Comparison of ENCODE assay signal across 14 cellular contexts in genomic region chr2:165440367-165440766, GRCh38. TPM values are rescaled to one million over a fixed set of nuclear protein-coding genes. Genes with fewer than 3 reads are reported as not detected.
DNase-seq lines count a peak whose midpoint lies in the region; ATAC-seq, FAIRE-seq and TF ChIP-seq lines count a peak whose summit lies in the region.
"Had no signal": no experiment of that assay in that cellular context is flagged by ENCODE, and none has a peak within 500 bp of the region (broad histone marks: within the 10 kb centered on the region; RNA-seq: fewer than 3 reads in every experiment).

No MANE protein-coding gene starts in this region.

- H3K36me3 ChIP-seq in HepG2 (replicated peaks in 1 of 2; ENCODE audit: control insufficient read depth in 1 of 2, insufficient read depth in 2 of 2, low read length in 2 of 2) (no peaks in the 10 kb centered on the region), right lobe of liver (no peaks in the 10 kb centered on the region), uterus (no peaks in the 10 kb centered on the region)
- H3K36me3 ChIP-seq: BLaER1 treated with 17β-estradiol and CSF1 and Interleukin-3, amounts not matched to agents 10 nM and 100 nM; thyroid gland had no signal

- no peak for TF ChIP-seq EP300 in HepG2 (IDR thresholded peaks at IDR 0.05; ENCODE audit: low read depth in 2 of 2, low read length in 2 of 2)
- no peak for TF ChIP-seq EP300 in HepG2 (CRISPR knock-in tag; IDR thresholded peaks at IDR 0.05; ENCODE audit: borderline replicate concordance)

- H3K4me3 Mint-ChIP-seq in MCF 10A (ENCODE audit: unreplicated experiment), result no peak overlapping the region
- H3K4me3 Mint-ChIP-seq: activated naive CD4-positive, alpha-beta T cell treated with anti-CD3 and anti-CD28 coated beads, Interleukin-2, amount 50 U/mL, for 24 hours had no signal

- H3K4me1 Mint-ChIP-seq in MCF 10A (ENCODE audit: insufficient read depth, unreplicated experiment), result no peaks in the 10 kb centered on the region

- H3K27me3 Mint-ChIP-seq in MCF 10A (ENCODE audit: insufficient read depth, unreplicated experiment), result peaks cover 25% of the 10 kb centered on the region

- BruUV-seq in HepG2 (replicated peaks; lab: Mats Ljungman, UMichigan) (no TSS peak), MCF 10A (replicated peaks; lab: Mats Ljungman, UMichigan) (no TSS peak)

- no peak overlapping the region for H3K9ac ChIP-seq in HepG2 (ENCODE audit: insufficient read depth, low read depth, low read length)
- H3K9ac ChIP-seq: BLaER1 treated with 17β-estradiol and CSF1 and Interleukin-3, amounts not matched to agents 10 nM and 100 nM had no signal

- H3K9me3 ChIP-seq in HepG2 (ENCODE audit: low read length) (no peaks in the 10 kb centered on the region), right lobe of liver (no peaks in the 10 kb centered on the region), uterus (no peaks in the 10 kb centered on the region)
- H3K9me3 ChIP-seq: thyroid gland had no signal

- TF ChIP-seq CTCF in HepG2 (CRISPR knock-in tag; IDR thresholded peaks at IDR 0.05) (no peak), right lobe of liver (IDR thresholded peaks at IDR 0.05) (no peak), uterus (IDR thresholded peaks at IDR 0.05) (no peak), MCF 10A (IDR thresholded peaks at IDR 0.05; ENCODE audit: unreplicated experiment) (no peak)

- no peak overlapping the region for H3K27ac Mint-ChIP-seq in MCF 10A (ENCODE audit: low read depth, unreplicated experiment)
- H3K27ac Mint-ChIP-seq: activated naive CD4-positive, alpha-beta T cell treated with anti-CD3 and anti-CD28 coated beads, Interleukin-2, amount 50 U/mL, for 24 hours had no signal

- H2AFZ ChIP-seq in HepG2 (ENCODE audit: low read length), result no peak overlapping the region

- H3K27ac ChIP-seq in HepG2 (ENCODE audit: extremely low read length, insufficient read depth, low read length) (no peak overlapping the region), right lobe of liver (no peak overlapping the region), uterus (peak overlapping the region; percentile 1 to 13)
- H3K27ac ChIP-seq: BLaER1 treated with 17β-estradiol and CSF1 and Interleukin-3, amounts not matched to agents 10 nM and 100 nM; thyroid gland had no signal

- H3K79me2 ChIP-seq in HepG2 (ENCODE audit: insufficient read depth, low read length), result no peaks in the 10 kb centered on the region

- H3K4me3 ChIP-seq in HepG2 (replicated peaks in 1 of 3; ENCODE audit: insufficient read depth in 1 of 3, low read depth in 2 of 3, low read length in 3 of 3), result no peak overlapping the region
- H3K4me3 ChIP-seq in right lobe of liver, result no peak overlapping the region
- no peak overlapping the region for H3K4me3 ChIP-seq in uterus
- H3K4me3 ChIP-seq: BLaER1 treated with 17β-estradiol and CSF1 and Interleukin-3, amounts not matched to agents 10 nM and 100 nM; thyroid gland had no signal

- H3K27me3 ChIP-seq in HepG2 (ENCODE audit: control insufficient read depth in 1 of 2, insufficient read depth in 2 of 2, low read length in 2 of 2), result no peaks in the 10 kb centered on the region
- no peaks in the 10 kb centered on the region for H3K27me3 ChIP-seq in right lobe of liver
- H3K27me3 ChIP-seq in uterus, result no peaks in the 10 kb centered on the region
- H3K27me3 ChIP-seq: BLaER1 treated with 17β-estradiol and CSF1 and Interleukin-3, amounts not matched to agents 10 nM and 100 nM; thyroid gland had no signal

- no peak for TF ChIP-seq RAD21 in HepG2 (CRISPR knock-in tag; IDR thresholded peaks at IDR 0.05)

- H4K20me1 ChIP-seq in HepG2 (ENCODE audit: insufficient read depth, low read length), result no peaks in the 10 kb centered on the region
- H4K20me1 ChIP-seq: BLaER1 treated with 17β-estradiol and CSF1 and Interleukin-3, amounts not matched to agents 10 nM and 100 nM had no signal

- CTCF ChIA-PET in HepG2 (lab: Yijun Ruan, JAX; ENCODE audit: low intra/inter-chr PET ratio, low total read pairs), result no interaction called here
- CTCF ChIA-PET in MCF 10A (lab: Yijun Ruan, JAX), result interaction anchor here (0.6 kb wide), 1 partner anchor 13 kb away, joined by 3 read pairs; no protein-coding TSS in a partner anchor

- no peak overlapping the region for H3K4me2 ChIP-seq in HepG2 (ENCODE audit: low read depth, low read length)

- H3K9me3 Mint-ChIP-seq in MCF 10A (ENCODE audit: unreplicated experiment), result no peaks in the 10 kb centered on the region
- H3K9me3 Mint-ChIP-seq: activated naive CD4-positive, alpha-beta T cell treated with anti-CD3 and anti-CD28 coated beads, Interleukin-2, amount 50 U/mL, for 24 hours had no signal

- no peaks in the 10 kb centered on the region for H3K36me3 Mint-ChIP-seq in MCF 10A (ENCODE audit: insufficient read depth, unreplicated experiment)
- H3K36me3 Mint-ChIP-seq: activated naive CD4-positive, alpha-beta T cell treated with anti-CD3 and anti-CD28 coated beads, Interleukin-2, amount 50 U/mL, for 24 hours had no signal

- TF ChIP-seq POLR2A in HepG2 (IDR thresholded peaks at IDR 0.05; ENCODE audit: insufficient read depth in 1 of 2, low read depth in 2 of 2, low read length in 2 of 2), result no peak
- TF ChIP-seq POLR2A in right lobe of liver (IDR thresholded peaks at IDR 0.05), result no peak
- no peak for TF ChIP-seq POLR2A in uterus (IDR thresholded peaks at IDR 0.05)

- DNase-seq in HepG2 (ENCODE audit: low spot score), result no peak
- no peak for DNase-seq in right lobe of liver
- peak; percentile 90 for DNase-seq in amniotic stem cell (lab: John Stamatoyannopoulos, UW)
- DNase-seq in hepatic stellate cell (ENCODE audit: low spot score), result peak; percentile 27
- no peak for DNase-seq in uterus
- no peak for DNase-seq in D341Med (ENCODE audit: low spot score)
- DNase-seq in middle frontal gyrus (ENCODE audit: extremely low spot score, low spot score), result no peak
- no peak for DNase-seq in MCF 10A (ENCODE audit: unreplicated experiment)
- DNase-seq: activated CD4-positive, alpha-beta T cell treated with anti-CD3 and anti-CD28 coated beads, Interleukin-2, amount 50 U/mL, for 4 hours; NCI-H510A treated with DMSO at 0.1 percent for 48 hours; posterior cingulate gyrus; thyroid gland had no signal

- no peaks in the 10 kb centered on the region for H3K4me1 ChIP-seq in HepG2 (ENCODE audit: insufficient read depth, low read length)
- H3K4me1 ChIP-seq in right lobe of liver, result no peaks in the 10 kb centered on the region
- no peaks in the 10 kb centered on the region for H3K4me1 ChIP-seq in uterus
- H3K4me1 ChIP-seq: thyroid gland had no signal

- no peak for FAIRE-seq in HepG2 (lab: Jason Lieb, UNC)

- 3% methylated on average over 1 of the region's 1 CpG for WGBS in HepG2 (ENCODE audit: low lambda C conversion rate)
- WGBS in right lobe of liver (ENCODE audit: insufficient coverage, low coverage, low lambda C conversion rate, missing lambda C conversion rate), result 5% methylated on average over 1 of the region's 1 CpG

- ATAC-seq in HepG2 (no peak), right lobe of liver (no peak)

- POLR2A ChIA-PET in HepG2 (lab: Yijun Ruan, JAX), result no interaction called here
- POLR2A ChIA-PET in MCF 10A (lab: Yijun Ruan, JAX), result no interaction called here

- in situ Hi-C loops in HepG2 (cut with HindIII; ENCODE audit: extremely low pct_ligation_motif_present, low pct_unique_long_range_greater_than_20kb), result no loop called here

- intact Hi-C loops in HepG2 (cut with micrococcal nuclease; ENCODE audit: unreplicated experiment) (no loop called here), right lobe of liver (cut with DNase I) (no loop called here), uterus (cut with DNase I; ENCODE audit: low total_unique reads) (no loop called here), MCF 10A (cut with micrococcal nuclease) (no loop called here)

TF ChIP-seq in HepG2, 621 proteins besides CTCF, POLR2A, EP300 and RAD21:
- TF ChIP-seq ZNF891 (CRISPR knock-in tag; IDR thresholded peaks at IDR 0.05) (no peak), MAFF (IDR thresholded peaks at IDR 0.05; ENCODE audit: low read depth, low read length) (0 out of 2 replicates have a peak, but pooled peaks have one; percentile 18), ZNF749 (CRISPR knock-in tag; IDR thresholded peaks at IDR 0.05; ENCODE audit: borderline replicate concordance) (no peak), RFX1 (IDR thresholded peaks at IDR 0.05) (peak; percentile 45; the same call in 1 of the 2 replicates)

RNA-seq across cellular contexts. Expression of gene CSRNP3, which starts 29.1 kb away (rescaled TPM):
- total RNA-seq in HepG2 (2016; rRNA removed; fragmentation: Illumina TruSeq; extraction: Trizol), result not detected in 2 replicates
- not detected in 2 replicates for total RNA-seq in HepG2 (2016; cell fraction: cytosol; rRNA removed; fragmentation: Illumina TruSeq; extraction: Trizol; ENCODE audit: low read depth)
- total RNA-seq in HepG2 (2016; cell fraction: insoluble cytoplasmic fraction; rRNA removed; fragmentation: Illumina TruSeq; extraction: Trizol), result under 0.01 TPM in 1 of 2 replicates, not detected in the other
- total RNA-seq in HepG2 (2016; cell fraction: membrane; rRNA removed; fragmentation: Illumina TruSeq; extraction: Trizol), result not detected in 2 replicates
- total RNA-seq in HepG2 (2016; cell fraction: nucleus; rRNA removed; fragmentation: Illumina TruSeq; extraction: Trizol), result not detected in 2 replicates
- not detected in 2 replicates for polyA plus RNA-seq in HepG2 (2011; rRNA removed)
- not detected in 2 replicates for polyA plus RNA-seq in HepG2 (2011; cell fraction: cytosol; rRNA removed)
- polyA plus RNA-seq in HepG2 (2011; cell fraction: nucleus; rRNA removed), result not detected in 2 replicates
- polyA plus RNA-seq in HepG2 (2012), result not detected in 2 replicates
- not detected in 2 replicates for polyA plus RNA-seq in HepG2 (2016; cell fraction: cytosol; fragmentation: Illumina TruSeq; extraction: Trizol; ENCODE audit: low read depth)
- polyA plus RNA-seq in HepG2 (2016; cell fraction: insoluble cytoplasmic fraction; fragmentation: Illumina TruSeq; extraction: Trizol; ENCODE audit: low read depth), result not detected in 2 replicates
- not detected in 2 replicates for polyA plus RNA-seq in HepG2 (2016; cell fraction: membrane; fragmentation: Illumina TruSeq; extraction: Trizol; ENCODE audit: low read depth)
- polyA plus RNA-seq in HepG2 (2016; cell fraction: nucleus; fragmentation: Illumina TruSeq; extraction: Trizol; ENCODE audit: insufficient read depth, low read depth), result not detected in 2 replicates
- polyA minus RNA-seq in HepG2 (2011; rRNA and poly(A)+ RNA removed; ENCODE audit: low replicate concordance), result not detected in 2 replicates
- not detected in 2 replicates for polyA minus RNA-seq in HepG2 (2011; cell fraction: cytosol; rRNA and poly(A)+ RNA removed)
- 0.37 TPM in 1 of 2 replicates, not detected in the other for polyA minus RNA-seq in HepG2 (2011; cell fraction: nucleus; rRNA and poly(A)+ RNA removed)
- 1 to 10 TPM in 3 of 6 experiments, under 1 TPM in 3; 0.25 to 2.0 (median 1.0) TPM for total RNA-seq in right lobe of liver
- 10 to 100 TPM in 1 of 4 donors, 1 to 10 TPM in 3; 1.0 to 44.1 (median 4.3) TPM for total RNA-seq in uterus
- total RNA-seq in MCF 10A (2022), result 0.05 and 0.33 TPM in 2 replicates

Comparison
In these comparisons a context has a peak if more than half of its experiments do, and no peak if none do; other contexts are left out.
1. DNase-seq: peak in amniotic stem cell (single experiment) and hepatic stellate cell (single experiment); none in HepG2 (single experiment), right lobe of liver (0 of 3), uterus (0 of 2), D341Med (single experiment), middle frontal gyrus (single experiment) and MCF 10A (single experiment).
2. H3K27ac ChIP-seq: peak in uterus (2 of 2); none in HepG2 (single experiment) and right lobe of liver (0 of 3).